In the genomic region with DNA sequence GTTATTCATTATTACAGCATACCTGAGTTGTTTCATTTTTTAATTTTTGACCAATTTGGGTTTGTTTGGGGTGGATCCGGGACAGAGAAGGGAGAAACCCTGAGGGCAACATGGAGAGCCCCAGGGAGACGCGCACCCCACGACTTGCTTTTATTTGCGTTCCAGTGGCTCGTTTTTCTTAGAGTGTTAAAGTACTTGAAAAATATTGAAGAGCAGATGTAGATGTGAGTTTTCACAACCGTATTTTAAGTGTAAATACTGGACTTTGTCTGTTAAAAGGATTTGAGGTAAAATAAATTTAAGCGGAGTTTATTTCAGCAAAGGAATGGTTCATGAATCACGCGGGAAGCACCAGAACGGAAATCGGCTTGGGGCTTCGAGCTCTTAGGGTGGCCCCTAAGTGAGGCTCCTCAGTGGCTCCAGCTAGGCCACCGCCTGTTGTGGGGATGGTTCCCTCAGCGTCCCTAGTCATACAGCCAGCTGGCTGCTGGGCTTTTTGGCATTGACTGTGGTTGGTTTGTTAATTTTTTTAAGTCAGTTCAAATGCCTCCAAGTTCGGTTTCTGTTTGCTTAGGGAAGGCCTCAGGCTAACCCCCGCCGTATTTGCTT, we compare ENCODE assay signal across 7 cellular contexts.
DNase-seq lines count a peak whose midpoint lies in the region; ATAC-seq and TF ChIP-seq lines count a peak whose summit lies in the region.
"Not testable (repeated sequence)": the region's sequence is repeated elsewhere in the genome, so short reads cannot be mapped to it uniquely, and the experiment has no call there.

No MANE protein-coding gene starts in this region.

- H3F3A ChIP-seq in smooth muscle cell (ENCODE audit: low read depth), result not testable (repeated sequence)

- POLR2A ChIA-PET in HCT116 (lab: Charles Lee); Panc1 (lab: Charles Lee): not testable (repeated sequence)

- ATAC-seq in HCT116 (peak; percentile 53), Panc1 (peak; percentile 36)
- not testable (repeated sequence) for ATAC-seq in activated naive CD8-positive, alpha-beta T cell treated with anti-CD3 and anti-CD28 coated beads, Interleukin-2, amount 50 U/mL, for 24 hours
- ATAC-seq in central memory CD8-positive, alpha-beta T cell (replicated peaks; ENCODE audit: extremely low read depth, poor library complexity, severe bottlenecking), result peak; percentile 1

- not testable (repeated sequence) for H3K4me1 ChIP-seq in HCT116 (ENCODE audit: control insufficient read depth in 1 of 2, insufficient read depth in 2 of 2, low read length in 2 of 2); Panc1 (ENCODE audit: control insufficient read depth, insufficient read depth, low read length); hepatocyte (ENCODE audit: insufficient read depth); smooth muscle cell (ENCODE audit: low read depth)

- H2AFZ ChIP-seq in HCT116 (ENCODE audit: low read depth, low read length, poor library complexity, severe bottlenecking); hepatocyte; smooth muscle cell (ENCODE audit: low read depth): not testable (repeated sequence)

- H3K9me3 ChIP-seq in HCT116 (ENCODE audit: control insufficient read depth in 1 of 2, insufficient read depth in 1 of 2, low read depth in 1 of 2, low read length in 2 of 2); Panc1 (ENCODE audit: control insufficient read depth, insufficient read depth, low read depth, low read length); hepatocyte (ENCODE audit: low read depth); smooth muscle cell (replicated peaks; ENCODE audit: low read depth): not testable (repeated sequence)

- H3K79me2 ChIP-seq in HCT116 (ENCODE audit: insufficient read depth, low read length); hepatocyte; smooth muscle cell (ENCODE audit: low read depth): not testable (repeated sequence)

- not testable (repeated sequence) for H3K27me3 ChIP-seq in HCT116 (ENCODE audit: insufficient read depth, low read length); Panc1 (ENCODE audit: control insufficient read depth, insufficient read depth, low read length); hepatocyte; smooth muscle cell (ENCODE audit: low read depth)

- H3K9ac ChIP-seq in HCT116 (ENCODE audit: low read length); smooth muscle cell (ENCODE audit: low read depth): not testable (repeated sequence)

- not testable (repeated sequence) for H3K4me3 ChIP-seq in HCT116 (replicated peaks in 1 of 2; ENCODE audit: low read depth in 1 of 2, low read length in 2 of 2); Panc1 (ENCODE audit: low read depth in 2 of 2, low read length in 2 of 2); hepatocyte
- peak overlapping the region; percentile 34 for H3K4me3 ChIP-seq in smooth muscle cell

- not testable (repeated sequence) for H4K20me1 ChIP-seq in HCT116 (ENCODE audit: insufficient read depth); hepatocyte (ENCODE audit: insufficient read depth, poor library complexity, severe bottlenecking); smooth muscle cell (ENCODE audit: low read depth)

- not testable (repeated sequence) for H3K9me3 Mint-ChIP-seq in activated naive CD8-positive, alpha-beta T cell treated with anti-CD3 and anti-CD28 coated beads, Interleukin-2, amount 50 U/mL, for 24 hours; central memory CD8-positive, alpha-beta T cell; nephron

- CTCF ChIA-PET in HCT116 (lab: Charles Lee); Panc1 (lab: Charles Lee): not testable (repeated sequence)

- 34% methylated on average over 8 of the region's 18 CpGs for WGBS in hepatocyte (ENCODE audit: low lambda C conversion rate, missing lambda C conversion rate)
- 15% methylated on average over 9 of the region's 18 CpGs for WGBS in smooth muscle cell (ENCODE audit: low lambda C conversion rate)

- not testable (repeated sequence) for DNase-seq in HCT116 (ENCODE audit: low read depth, low spot score); Panc1 (ENCODE audit: low read depth, low spot score); activated naive CD8-positive, alpha-beta T cell treated with anti-CD3 and anti-CD28 coated beads, Interleukin-2, amount 50 U/mL, for 24 hours; central memory CD8-positive, alpha-beta T cell (ENCODE audit: low spot score in 2 of 2); hepatocyte (ENCODE audit: low spot score); smooth muscle cell (lab: John Stamatoyannopoulos, UW; ENCODE audit: unreplicated experiment)

- TF ChIP-seq CTCF in HCT116 (IDR thresholded peaks at IDR 0.05 in 2 of 3, conservative IDR thresholded peaks at IDR 0.05 in 1 of 3; ENCODE audit: borderline replicate concordance in 1 of 3, insufficient read depth in 1 of 3, low read depth in 2 of 3, low read length in 2 of 3); Panc1 (IDR thresholded peaks at IDR 0.05); hepatocyte (IDR thresholded peaks at IDR 0.05; ENCODE audit: poor library complexity); nephron (IDR thresholded peaks at IDR 0.05; ENCODE audit: unreplicated experiment in 3 of 3); smooth muscle cell (IDR thresholded peaks at IDR 0.05; ENCODE audit: borderline replicate concordance, insufficient read depth, poor library complexity, severe bottlenecking): not testable (repeated sequence)

- TF ChIP-seq POLR2A in HCT116 (IDR thresholded peaks at IDR 0.05; ENCODE audit: borderline replicate concordance, extremely low read depth, insufficient read depth, insufficient read length), result not testable (repeated sequence)

- not testable (repeated sequence) for H3K27me3 Mint-ChIP-seq in activated naive CD8-positive, alpha-beta T cell treated with anti-CD3 and anti-CD28 coated beads, Interleukin-2, amount 50 U/mL, for 24 hours; central memory CD8-positive, alpha-beta T cell; nephron (ENCODE audit: low read depth)

- not testable (repeated sequence) for H3K36me3 ChIP-seq in HCT116 (ENCODE audit: control insufficient read depth in 1 of 2, insufficient read depth in 2 of 2, low read length in 2 of 2); Panc1 (ENCODE audit: control insufficient read depth, insufficient read depth, low read length); hepatocyte (replicated peaks; ENCODE audit: insufficient read depth, low read depth); smooth muscle cell (ENCODE audit: low read depth)

- in situ Hi-C loops in Panc1 (cut with HindIII; ENCODE audit: low pct_unique_long_range_greater_than_20kb, low sequenced_read_pairs), result not testable (repeated sequence)

- BruUV-seq in HCT116 (replicated peaks; lab: Mats Ljungman, UMichigan); Panc1 (replicated peaks; lab: Mats Ljungman, UMichigan): not testable (repeated sequence)

- not testable (repeated sequence) for H3K36me3 Mint-ChIP-seq in activated naive CD8-positive, alpha-beta T cell treated with anti-CD3 and anti-CD28 coated beads, Interleukin-2, amount 50 U/mL, for 24 hours (ENCODE audit: low read depth); central memory CD8-positive, alpha-beta T cell (ENCODE audit: insufficient read depth); nephron (ENCODE audit: low read depth)

- H3K4me2 ChIP-seq in HCT116 (ENCODE audit: low read length), result not testable (repeated sequence)
- H3K4me2 ChIP-seq in hepatocyte (peak overlapping the region; percentile 68), smooth muscle cell (peak overlapping the region; percentile 73)

- RAD21 ChIA-PET in HCT116 (lab: Charles Lee; ENCODE audit: low non-redundant PET in 1 of 2, low total read pairs in 2 of 2, uncharacterized antibody in 2 of 2, unreplicated experiment in 2 of 2), result not testable (repeated sequence)

- not testable (repeated sequence) for H3K27ac ChIP-seq in HCT116 (ENCODE audit: low read depth, low read length); Panc1 (ENCODE audit: low read length); smooth muscle cell (ENCODE audit: low read depth)
- H3K27ac ChIP-seq in hepatocyte, result peak overlapping the region; percentile 56

- H3K4me3 Mint-ChIP-seq in activated naive CD8-positive, alpha-beta T cell treated with anti-CD3 and anti-CD28 coated beads, Interleukin-2, amount 50 U/mL, for 24 hours, result peak overlapping the region; percentile 32
- H3K4me3 Mint-ChIP-seq in central memory CD8-positive, alpha-beta T cell, result not testable (repeated sequence)
- peak overlapping the region; percentile 32 to 66 (median 54) for H3K4me3 Mint-ChIP-seq in nephron

- not testable (repeated sequence) for TF ChIP-seq RAD21 in HCT116 (IDR thresholded peaks at IDR 0.05; ENCODE audit: low read depth)

- H3K27ac Mint-ChIP-seq in activated naive CD8-positive, alpha-beta T cell treated with anti-CD3 and anti-CD28 coated beads, Interleukin-2, amount 50 U/mL, for 24 hours; central memory CD8-positive, alpha-beta T cell (ENCODE audit: low read depth); nephron: not testable (repeated sequence)

- intact Hi-C loops in HCT116 (cut with micrococcal nuclease); Panc1 (cut with micrococcal nuclease; ENCODE audit: unreplicated experiment): not testable (repeated sequence)

- H3K4me1 Mint-ChIP-seq in activated naive CD8-positive, alpha-beta T cell treated with anti-CD3 and anti-CD28 coated beads, Interleukin-2, amount 50 U/mL, for 24 hours; central memory CD8-positive, alpha-beta T cell; nephron: not testable (repeated sequence)

- not testable (repeated sequence) for H3K9me2 ChIP-seq in HCT116 (ENCODE audit: insufficient read depth); hepatocyte (replicated peaks; ENCODE audit: insufficient read depth)
